8 cellular contexts compared by ENCODE assay signal in genomic region chr3:195989200-195989920, GRCh38.
A peak's percentile ranks its signal among the peaks of the same experiment; 100 is the strongest.
DNase-seq lines count a peak whose midpoint lies in the region; ATAC-seq, FAIRE-seq and TF ChIP-seq lines count a peak whose summit lies in the region.
"Not testable (repeated sequence)": the region's sequence is repeated elsewhere in the genome, so short reads cannot be mapped to it uniquely, and the experiment has no call there.

No MANE protein-coding gene starts in this region.

- DNase-seq in A549 (ENCODE audit: low read depth in 1 of 2, low spot score in 1 of 2); LNCaP clone FGC (ENCODE audit: low read depth); sigmoid colon: not testable (repeated sequence)
- DNase-seq in activated T-cell treated with anti-CD3 and anti-CD28 coated beads for 48 hours (ENCODE audit: low read depth) (peak; percentile 19), ecto neural progenitor cell (ENCODE audit: low spot score) (peak; percentile 72), left lobe of liver (ENCODE audit: low spot score) (peak; percentile 77)

- not testable (repeated sequence) for FAIRE-seq in A549 (lab: Jason Lieb, UNC)

- H3K27ac ChIP-seq in A549, result peak overlapping the region; percentile 97 to 99; a peak in 5 of 6 replicates
- H3K27ac ChIP-seq in sigmoid colon, result peak overlapping the region in 3 of 4 donors; percentile 86 to 89 (median 89)

- not testable (repeated sequence) for TF ChIP-seq POLR2A in A549 (IDR thresholded peaks at IDR 0.05; ENCODE audit: low read length); sigmoid colon (IDR thresholded peaks at IDR 0.05)

- CTCF ChIA-PET in A549 (lab: Yijun Ruan, JAX), result not testable (repeated sequence)

- not testable (repeated sequence) for TF ChIP-seq CTCF in A549 (IDR thresholded peaks at IDR 0.05); LNCaP clone FGC (IDR thresholded peaks at IDR 0.05; ENCODE audit: control insufficient read depth, extremely low read depth, insufficient read depth); sigmoid colon (IDR thresholded peaks at IDR 0.05)

- TF ChIP-seq EP300 in A549 (IDR thresholded peaks at IDR 0.05); sigmoid colon (IDR thresholded peaks at IDR 0.05): not testable (repeated sequence)

- ATAC-seq in A549 (peak; percentile 65 to 72), GM19023 (IDR thresholded peaks at IDR 0.05; ENCODE audit: unreplicated experiment) (peak; percentile 59), HG02852 (IDR thresholded peaks at IDR 0.05; ENCODE audit: unreplicated experiment) (peak; percentile 52), left lobe of liver (peak; percentile 84)

- POLR2A ChIA-PET in A549 (lab: Yijun Ruan, JAX), result not testable (repeated sequence)

- not testable (repeated sequence) for H3K4me1 ChIP-seq in A549
- peaks cover 0 to 11% (median 6%) of the 10 kb centered on the region in 4 donors for H3K4me1 ChIP-seq in sigmoid colon

- TF ChIP-seq RAD21 in A549 (conservative IDR thresholded peaks at IDR 0.05 in 1 of 2, IDR thresholded peaks at IDR 0.05 in 1 of 2), result not testable (repeated sequence)

- H3K4me2 ChIP-seq in A549, result peak overlapping the region; percentile 67

- 0% methylated on average over 1 of the region's 46 CpGs for WGBS in A549 (ENCODE audit: missing lambda C conversion rate)
- WGBS in sigmoid colon, 2 donors, result 1% methylated on average over 26 to 27 of the region's 46 CpGs

- intact Hi-C loops in sigmoid colon (cut with DNase I), result not testable (repeated sequence)

- not testable (repeated sequence) for H3K9me3 ChIP-seq in A549, sigmoid colon

- H3K27me3 ChIP-seq in sigmoid colon, result not testable (repeated sequence)

- not testable (repeated sequence) for H3K36me3 ChIP-seq in sigmoid colon

- H3K4me3 ChIP-seq in A549, result peak overlapping the region; percentile 81
- H3K4me3 ChIP-seq in LNCaP clone FGC (ENCODE audit: low read depth, low read length), result peak overlapping the region; percentile 66
- H3K4me3 ChIP-seq in sigmoid colon, result peak overlapping the region; percentile 36 to 84 (median 69)
